Comparison of ENCODE assay signal across 22 cellular contexts in the genomic region with DNA sequence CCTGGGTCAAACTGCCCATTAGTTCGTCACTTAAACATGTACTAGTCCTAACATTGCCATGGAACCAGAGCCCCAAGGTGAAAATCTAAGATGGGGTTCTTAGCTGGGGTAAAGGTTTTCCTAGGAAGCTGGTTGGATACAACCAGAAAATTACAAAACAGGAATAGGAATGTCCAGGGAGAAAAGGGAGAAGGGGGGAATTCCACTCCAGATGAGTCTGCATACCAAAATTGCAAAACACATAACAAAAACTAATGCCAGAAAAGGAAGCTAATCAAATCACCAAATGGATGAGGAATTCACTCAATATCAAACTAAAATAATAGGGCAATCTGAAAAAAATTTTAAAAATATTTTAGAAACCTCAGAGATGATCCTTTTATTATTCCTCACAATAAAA.
"Had no signal": no experiment of that assay in that cellular context is flagged by ENCODE, and none has a peak within 500 bp of the region (broad histone marks: within the 10 kb centered on the region; RNA-seq: fewer than 3 reads in every experiment).

No MANE protein-coding gene starts in this region.

- H3K27me3 Mint-ChIP-seq: activated CD8-positive, alpha-beta T cell treated with anti-CD3 and anti-CD28 coated beads for 36 hours; activated naive CD4-positive, alpha-beta T cell treated with anti-CD3 and anti-CD28 coated beads, Interleukin-2, amount 50 U/mL, for 24 hours had no signal

- H3K4me3 ChIP-seq: heart right ventricle, lower lobe of right lung, thyroid gland, upper lobe of right lung had no signal

- H3K4me1 Mint-ChIP-seq: activated CD4-positive, alpha-beta T cell treated with anti-CD3 and anti-CD28 coated beads, Interleukin-2, amount 10 ng/mL, durations not matched to agents 7 days and 5 days; activated CD8-positive, alpha-beta memory T cell treated with anti-CD3 and anti-CD28 coated beads, Interleukin-2, amount 10 ng/mL, durations not matched to agents 7 days and 5 days; activated naive CD4-positive, alpha-beta T cell treated with anti-CD3 and anti-CD28 coated beads, Interleukin-2, amount 50 U/mL, for 24 hours; naive B cell had no signal

- ATAC-seq: activated CD8-positive, alpha-beta memory T cell treated with anti-CD3 and anti-CD28 coated beads, Interleukin-2, amount 10 ng/mL, durations not matched to agents 7 days and 5 days; activated CD8-positive, alpha-beta T cell treated with anti-CD3 and anti-CD28 coated beads for 36 hours; heart right ventricle; lower lobe of right lung; upper lobe of right lung had no signal

- H3K4me3 Mint-ChIP-seq: activated CD4-positive, alpha-beta T cell treated with anti-CD3 and anti-CD28 coated beads, Interleukin-2, amount 10 ng/mL, durations not matched to agents 7 days and 5 days; activated CD8-positive, alpha-beta memory T cell treated with anti-CD3 and anti-CD28 coated beads, Interleukin-2, amount 10 ng/mL, durations not matched to agents 7 days and 5 days; activated CD8-positive, alpha-beta T cell treated with anti-CD3 and anti-CD28 coated beads for 36 hours; activated naive CD4-positive, alpha-beta T cell treated with anti-CD3 and anti-CD28 coated beads, Interleukin-2, amount 50 U/mL, for 24 hours; activated T-helper 1 cell treated with anti-CD3 and anti-CD28 coated beads, Interleukin-12 subunit alpha, Interleukin-12 subunit beta, Interleukin-2, Interleukin-4 antibody, amounts not matched to agents 30 ng/mL and 10 ng/mL and 1 ng/mL, durations not matched to agents 14 hours and 24 hours and 36 hours; naive B cell; stimulated activated naive CD8-positive, alpha-beta T cell treated with anti-CD3 and anti-CD28 coated beads, Interleukin-15, Interleukin-2, amounts not matched to agents 100 ng/mL and 50 ng/mL, for 24 hours had no signal

- H3K27ac ChIP-seq: heart right ventricle, lower lobe of right lung, thyroid gland, upper lobe of right lung, WERI-Rb-1 had no signal

- FAIRE-seq: keratinocyte had no signal

- H3K36me3 ChIP-seq: heart right ventricle, lower lobe of right lung, thyroid gland, upper lobe of right lung, WERI-Rb-1 had no signal

- H3K27me3 ChIP-seq: heart right ventricle, thyroid gland, upper lobe of right lung had no signal

- H3K9me3 ChIP-seq: heart right ventricle, lower lobe of right lung, thyroid gland, upper lobe of right lung had no signal

- H3K36me3 Mint-ChIP-seq: activated CD8-positive, alpha-beta memory T cell treated with anti-CD3 and anti-CD28 coated beads, Interleukin-2, amount 10 ng/mL, durations not matched to agents 7 days and 5 days; activated naive CD4-positive, alpha-beta T cell treated with anti-CD3 and anti-CD28 coated beads, Interleukin-2, amount 50 U/mL, for 24 hours; naive B cell had no signal

- H3K9me3 Mint-ChIP-seq: activated CD8-positive, alpha-beta T cell treated with anti-CD3 and anti-CD28 coated beads for 36 hours; activated naive CD4-positive, alpha-beta T cell treated with anti-CD3 and anti-CD28 coated beads, Interleukin-2, amount 50 U/mL, for 24 hours; activated T-helper 1 cell treated with anti-CD3 and anti-CD28 coated beads, Interleukin-12 subunit alpha, Interleukin-12 subunit beta, Interleukin-2, Interleukin-4 antibody, amounts not matched to agents 30 ng/mL and 10 ng/mL and 1 ng/mL, durations not matched to agents 14 hours and 24 hours and 36 hours; stimulated activated naive CD8-positive, alpha-beta T cell treated with anti-CD3 and anti-CD28 coated beads, Interleukin-15, Interleukin-2, amounts not matched to agents 100 ng/mL and 50 ng/mL, for 24 hours had no signal

- DNase-seq: activated CD4-positive, alpha-beta T cell treated with anti-CD3 and anti-CD28 coated beads, Interleukin-2, amount 10 ng/mL, durations not matched to agents 7 days and 5 days; activated CD4-positive, CD25-positive, alpha-beta regulatory T cell treated with anti-CD3 and anti-CD28 coated beads, Interleukin-2, amount 50 U/mL, for 72 hours; activated CD8-positive, alpha-beta memory T cell treated with anti-CD3 and anti-CD28 coated beads, Interleukin-2, amount 10 ng/mL, durations not matched to agents 7 days and 5 days; activated CD8-positive, alpha-beta T cell treated with anti-CD3 and anti-CD28 coated beads for 36 hours; activated gamma-delta T cell; activated T-cell treated with anti-CD3 and anti-CD28 coated beads for 4 hours; aorta; central memory CD4-positive, alpha-beta T cell; effector CD8-positive, alpha-beta T cell; heart right ventricle; lower lobe of right lung; naive B cell; occipital lobe; substantia nigra; SW 1271; thyroid gland; upper lobe of right lung; WERI-Rb-1 had no signal

- H3K27ac Mint-ChIP-seq: activated CD4-positive, alpha-beta T cell treated with anti-CD3 and anti-CD28 coated beads, Interleukin-2, amount 10 ng/mL, durations not matched to agents 7 days and 5 days; activated CD8-positive, alpha-beta memory T cell treated with anti-CD3 and anti-CD28 coated beads, Interleukin-2, amount 10 ng/mL, durations not matched to agents 7 days and 5 days; activated CD8-positive, alpha-beta T cell treated with anti-CD3 and anti-CD28 coated beads for 36 hours; activated naive CD4-positive, alpha-beta T cell treated with anti-CD3 and anti-CD28 coated beads, Interleukin-2, amount 50 U/mL, for 24 hours; activated T-helper 1 cell treated with anti-CD3 and anti-CD28 coated beads, Interleukin-12 subunit alpha, Interleukin-12 subunit beta, Interleukin-2, Interleukin-4 antibody, amounts not matched to agents 30 ng/mL and 10 ng/mL and 1 ng/mL, durations not matched to agents 14 hours and 24 hours and 36 hours; naive B cell; stimulated activated naive CD8-positive, alpha-beta T cell treated with anti-CD3 and anti-CD28 coated beads, Interleukin-15, Interleukin-2, amounts not matched to agents 100 ng/mL and 50 ng/mL, for 24 hours had no signal

- H3K4me1 ChIP-seq: heart right ventricle, lower lobe of right lung, thyroid gland, upper lobe of right lung had no signal
